ENCODE assay signal across 8 cellular contexts in genomic region chr14:103628221-103628683, GRCh38. TPM values are rescaled to one million over a fixed set of nuclear protein-coding genes. Genes with fewer than 3 reads are reported as not detected.
DNase-seq lines count a peak whose midpoint lies in the region; ATAC-seq and TF ChIP-seq lines count a peak whose summit lies in the region.

No MANE protein-coding gene starts in this region.

- POLR2A ChIA-PET in A673 (lab: Charles Lee; ENCODE audit: low non-redundant PET) (no interaction called here), PC-3 (lab: Charles Lee; ENCODE audit: unreplicated experiment) (interaction anchor here (0.6 to 0.8 kb wide), 4 partner anchors 26 to 280 kb away, joined by 3 to 4 read pairs (median 4); no protein-coding TSS in a partner anchor)

- H4K20me1 ChIP-seq in PC-3 (ENCODE audit: low read length) (peaks cover 34% of the 10 kb centered on the region), mammary epithelial cell (ENCODE audit: insufficient read depth, low read length) (peaks cover 4% of the 10 kb centered on the region)

- H3K9ac ChIP-seq in PC-3 (ENCODE audit: low read length): peak overlapping the region; percentile 91
- peak overlapping the region; percentile 87 for H3K9ac ChIP-seq in mammary epithelial cell (ENCODE audit: insufficient read depth, low read length)
- peak overlapping the region; percentile 93 to 96 (median 95) for H3K9ac ChIP-seq in skeletal muscle tissue (ENCODE audit: low read depth in 1 of 3, low read length in 3 of 3)

- no TSS peak for BruUV-seq in A673 (replicated peaks; lab: Mats Ljungman, UMichigan)
- TSS peak; percentile 61 for BruUV-seq in PC-3 (replicated peaks; lab: Mats Ljungman, UMichigan)
- BruUV-seq in mammary epithelial cell (replicated peaks; lab: Mats Ljungman, UMichigan): no TSS peak

- peak; percentile 36 for ATAC-seq in PC-3
- no peak for ATAC-seq in GM21528 (IDR thresholded peaks at IDR 0.05; ENCODE audit: low FRiP score, unreplicated experiment)
- no peak for ATAC-seq in GM19023 (IDR thresholded peaks at IDR 0.05; ENCODE audit: unreplicated experiment)

- H3K9me3 ChIP-seq in A673 (ENCODE audit: low read depth, low read length, poor library complexity, severe bottlenecking) (no peaks in the 10 kb centered on the region), PC-3 (ENCODE audit: low read length) (no peaks in the 10 kb centered on the region), mammary epithelial cell (replicated peaks; ENCODE audit: insufficient read depth, low read length) (no peaks in the 10 kb centered on the region), skeletal muscle tissue (ENCODE audit: control insufficient read depth in 3 of 3, low read length in 3 of 3) (no peaks in the 10 kb centered on the region)

- under 1% methylated on average over 31 of the region's 31 CpGs for WGBS in mammary epithelial cell (ENCODE audit: low coverage, missing lambda C conversion rate)

- H3K4me3 ChIP-seq in A673 (ENCODE audit: low read depth, low read length, poor library complexity, severe bottlenecking): peak overlapping the region; percentile 99
- peak overlapping the region; percentile 97 for H3K4me3 ChIP-seq in PC-3 (ENCODE audit: low read length)
- peak overlapping the region; percentile 82 to 94 (median 90) for H3K4me3 ChIP-seq in mammary epithelial cell (replicated peaks in 1 of 3; ENCODE audit: insufficient read depth in 1 of 3, low read depth in 2 of 3, low read length in 3 of 3)
- peak overlapping the region; percentile 78 to 89 (median 89) for H3K4me3 ChIP-seq in skeletal muscle tissue (ENCODE audit: low read length in 3 of 3)

- no peak for TF ChIP-seq CTCF in A673 (conservative IDR thresholded peaks at IDR 0.05; ENCODE audit: low read depth, low read length)
- TF ChIP-seq CTCF in GM13976 (IDR thresholded peaks at IDR 0.05; ENCODE audit: borderline replicate concordance, control extremely low read depth, extremely low read depth, insufficient read depth, missing control alignments): no peak
- TF ChIP-seq CTCF in PC-3 (conservative IDR thresholded peaks at IDR 0.05; ENCODE audit: low read depth, low read length): no peak
- no peak for TF ChIP-seq CTCF in mammary epithelial cell (conservative IDR thresholded peaks at IDR 0.05 in 1 of 2, IDR thresholded peaks at IDR 0.05 in 1 of 2; ENCODE audit: extremely low read depth in 1 of 2, insufficient read depth in 1 of 2, low read depth in 1 of 2, low read length in 2 of 2)

- H3K27ac ChIP-seq in A673 (ENCODE audit: low read depth, low read length, poor library complexity, severe bottlenecking): peak overlapping the region; percentile 92
- peak overlapping the region; percentile 93 for H3K27ac ChIP-seq in PC-3 (ENCODE audit: low read length)
- H3K27ac ChIP-seq in mammary epithelial cell (ENCODE audit: insufficient read depth, low read depth, low read length): peak overlapping the region; percentile 94
- H3K27ac ChIP-seq in skeletal muscle tissue (ENCODE audit: low read depth, low read length): peak overlapping the region; percentile 99

- H3K9me2 ChIP-seq in PC-3 (replicated peaks; ENCODE audit: low read length): no peaks in the 10 kb centered on the region

- in situ Hi-C loops in GM13976 (cut with MboI; ENCODE audit: low sequenced_read_pairs, unreplicated experiment) (no loop called here), mammary epithelial cell (cut with MboI; ENCODE audit: low sequenced_read_pairs in 2 of 2) (no loop called here)

- H3K4me1 ChIP-seq in A673 (ENCODE audit: insufficient read depth, low read length, poor library complexity, severe bottlenecking): peaks cover 20% of the 10 kb centered on the region
- H3K4me1 ChIP-seq in PC-3 (ENCODE audit: insufficient read depth, low read length): peaks cover 63% of the 10 kb centered on the region
- H3K4me1 ChIP-seq in mammary epithelial cell (ENCODE audit: insufficient read depth, low read length): peaks cover 41% of the 10 kb centered on the region
- H3K4me1 ChIP-seq in skeletal muscle tissue (ENCODE audit: control insufficient read depth in 3 of 3, insufficient read depth in 3 of 3, low read length in 3 of 3): peaks cover 33 to 39% (median 37%) of the 10 kb centered on the region in 3 donors

- H2AFZ ChIP-seq in PC-3 (ENCODE audit: low read length): peak overlapping the region; percentile 81
- peak overlapping the region; percentile 90 for H2AFZ ChIP-seq in mammary epithelial cell (ENCODE audit: low read depth, low read length)

- H3K79me2 ChIP-seq in PC-3 (ENCODE audit: low read length): peaks cover 50% of the 10 kb centered on the region
- H3K79me2 ChIP-seq in mammary epithelial cell (ENCODE audit: insufficient read depth, low read length): peaks cover 47% of the 10 kb centered on the region

- DNase-seq in A673 (ENCODE audit: low spot score) (no peak), GM13976 (ENCODE audit: low spot score) (peak; percentile 60), PC-3 (peak; percentile 89), mammary epithelial cell (peak; percentile 90), iris pigment epithelial cell (ENCODE audit: low read depth) (peak; percentile 84)

- H3K27me3 ChIP-seq in A673 (replicated peaks; ENCODE audit: insufficient read depth, low read depth, low read length, poor library complexity): no peaks in the 10 kb centered on the region
- H3K27me3 ChIP-seq in PC-3 (ENCODE audit: low read length): no peaks in the 10 kb centered on the region
- H3K27me3 ChIP-seq in mammary epithelial cell (ENCODE audit: insufficient read depth, low read length): no peaks in the 10 kb centered on the region
- no peaks in the 10 kb centered on the region for H3K27me3 ChIP-seq in skeletal muscle tissue (ENCODE audit: control insufficient read depth in 3 of 3, insufficient read depth in 3 of 3, low read length in 3 of 3)

- CTCF ChIA-PET in A673 (lab: Charles Lee) (interaction anchor here (0.6 kb wide), 1 partner anchor 201 kb away, joined by 13 read pairs; no protein-coding TSS in a partner anchor), PC-3 (lab: Charles Lee) (no interaction called here), mammary epithelial cell (lab: Charles Lee; ENCODE audit: low non-redundant PET) (no interaction called here)

- H3F3A ChIP-seq in PC-3 (ENCODE audit: low read length, unreplicated experiment): peaks cover 4% of the 10 kb centered on the region

- intact Hi-C loops in A673 (cut with micrococcal nuclease; ENCODE audit: unreplicated experiment) (no loop called here), PC-3 (cut with micrococcal nuclease) (loop anchor here (1.0 kb wide), 1 partner anchor 56 kb away; no protein-coding TSS in a partner anchor), mammary epithelial cell (cut with micrococcal nuclease) (no loop called here)

- H3K4me2 ChIP-seq in PC-3 (ENCODE audit: low read length) (peak overlapping the region; percentile 95), mammary epithelial cell (ENCODE audit: insufficient read depth, low read depth, low read length) (peak overlapping the region; percentile 92)

- H3K36me3 ChIP-seq in A673 (ENCODE audit: insufficient read depth, low read length, poor library complexity, severe bottlenecking): no peaks in the 10 kb centered on the region
- peaks cover 4% of the 10 kb centered on the region for H3K36me3 ChIP-seq in PC-3 (ENCODE audit: low read depth, low read length)
- no peaks in the 10 kb centered on the region for H3K36me3 ChIP-seq in mammary epithelial cell (ENCODE audit: insufficient read depth, low read length)
- peaks cover 0 to 3% (median 0%) of the 10 kb centered on the region in 3 donors for H3K36me3 ChIP-seq in skeletal muscle tissue (ENCODE audit: control insufficient read depth in 3 of 3, insufficient read depth in 3 of 3, low read length in 3 of 3)

- dilution Hi-C loops in mammary epithelial cell (cut with HindIII; ENCODE audit: low sequenced_read_pairs): no loop called here

RNA-seq across cellular contexts. Expression of gene KLC1, which starts 0.8 kb away (rescaled TPM):
- total RNA-seq in A673 (2021) (163 and 171 TPM in 2 replicates), PC-3 (2014; rRNA removed) (306 and 466 TPM in 2 replicates), mammary epithelial cell (100 to 1,000 TPM; 216 to 237 TPM), skeletal muscle tissue (103 TPM)
- 102 TPM for polyA plus RNA-seq in mammary epithelial cell
- 142 TPM for polyA minus RNA-seq in mammary epithelial cell
